In genomic region chr1:33234588-33234990, GRCh38 we compare ENCODE assay signal across 19 cellular contexts. TPM values are rescaled to one million over a fixed set of nuclear protein-coding genes. Genes with fewer than 3 reads are reported as not detected.
DNase-seq lines count a peak whose midpoint lies in the region; ATAC-seq and TF ChIP-seq lines count a peak whose summit lies in the region.
"Had no signal": no experiment of that assay in that cellular context is flagged by ENCODE, and none has a peak within 500 bp of the region (broad histone marks: within the 10 kb centered on the region; RNA-seq: fewer than 3 reads in every experiment).

No MANE protein-coding gene starts in this region.

- H3K27ac Mint-ChIP-seq in Caco-2 (ENCODE audit: unreplicated experiment) (peak overlapping the region; percentile 62), neural progenitor cell (no peak overlapping the region)
- H3K27ac Mint-ChIP-seq: activated CD4-positive, alpha-beta memory T cell treated with anti-CD3 and anti-CD28 coated beads for 36 hours; activated naive CD4-positive, alpha-beta T cell treated with anti-CD3 and anti-CD28 coated beads for 36 hours had no signal

- H3K79me2 ChIP-seq in neural progenitor cell (ENCODE audit: low read depth) (no peaks in the 10 kb centered on the region), hepatocyte (no peaks in the 10 kb centered on the region)

- BruUV-seq in Caco-2 (replicated peaks; lab: Mats Ljungman, UMichigan): no TSS peak

- H3K9me3 Mint-ChIP-seq in Caco-2 (ENCODE audit: unreplicated experiment) (no peaks in the 10 kb centered on the region), neural progenitor cell (peaks cover 2% of the 10 kb centered on the region)
- H3K9me3 Mint-ChIP-seq: activated CD4-positive, alpha-beta memory T cell treated with anti-CD3 and anti-CD28 coated beads for 36 hours; activated naive CD4-positive, alpha-beta T cell treated with anti-CD3 and anti-CD28 coated beads for 36 hours had no signal

- H3K4me1 Mint-ChIP-seq in Caco-2 (ENCODE audit: low read depth, unreplicated experiment): peaks cover 21% of the 10 kb centered on the region
- H3K4me1 Mint-ChIP-seq in neural progenitor cell: peaks cover 26% of the 10 kb centered on the region

- H3K9me3 ChIP-seq in Caco-2 (no peaks in the 10 kb centered on the region), heart right ventricle (no peaks in the 10 kb centered on the region), neural progenitor cell (ENCODE audit: low read depth) (no peaks in the 10 kb centered on the region), hepatocyte (ENCODE audit: low read depth) (no peaks in the 10 kb centered on the region)

- WGBS in heart right ventricle, 2 donors: 37 to 41% methylated on average over 7 of the region's 7 CpGs
- 69% methylated on average over 7 of the region's 7 CpGs for WGBS in hepatocyte (ENCODE audit: low lambda C conversion rate, missing lambda C conversion rate)

- ATAC-seq in heart right ventricle: peak; percentile 33 to 82 (median 58)
- ATAC-seq in GM21528 (IDR thresholded peaks at IDR 0.05; ENCODE audit: low FRiP score, unreplicated experiment): no peak

- peak overlapping the region; percentile 69 for H2AFZ ChIP-seq in neural progenitor cell (replicated peaks)
- H2AFZ ChIP-seq in hepatocyte: no peak overlapping the region

- POLR2A ChIA-PET in Caco-2 (lab: Charles Lee) (no interaction called here), RWPE1 (lab: Yijun Ruan, JAX; ENCODE audit: low non-redundant PET) (no interaction called here)

- H3K36me3 ChIP-seq in Caco-2 (ENCODE audit: control insufficient read depth, insufficient read depth, low read length): no peaks in the 10 kb centered on the region
- H3K36me3 ChIP-seq in heart right ventricle: no peaks in the 10 kb centered on the region
- H3K36me3 ChIP-seq in neural progenitor cell: no peaks in the 10 kb centered on the region
- H3K36me3 ChIP-seq in hepatocyte (replicated peaks; ENCODE audit: insufficient read depth, low read depth): no peaks in the 10 kb centered on the region

- no peaks in the 10 kb centered on the region for H4K20me1 ChIP-seq in neural progenitor cell (ENCODE audit: low read depth)
- H4K20me1 ChIP-seq in hepatocyte (ENCODE audit: insufficient read depth, poor library complexity, severe bottlenecking): no peaks in the 10 kb centered on the region

- H3K36me3 Mint-ChIP-seq in Caco-2 (ENCODE audit: insufficient read depth, unreplicated experiment) (no peaks in the 10 kb centered on the region), neural progenitor cell (no peaks in the 10 kb centered on the region)
- H3K36me3 Mint-ChIP-seq: activated CD4-positive, alpha-beta memory T cell treated with anti-CD3 and anti-CD28 coated beads for 36 hours had no signal

- H3K9me2 ChIP-seq in hepatocyte (replicated peaks; ENCODE audit: insufficient read depth): no peaks in the 10 kb centered on the region

- H3K4me3 Mint-ChIP-seq in Caco-2 (ENCODE audit: unreplicated experiment): no peak overlapping the region
- H3K4me3 Mint-ChIP-seq in neural progenitor cell: no peak overlapping the region
- H3K4me3 Mint-ChIP-seq: activated CD4-positive, alpha-beta memory T cell treated with anti-CD3 and anti-CD28 coated beads for 36 hours; activated naive CD4-positive, alpha-beta T cell treated with anti-CD3 and anti-CD28 coated beads for 36 hours had no signal

- CTCF ChIA-PET in Caco-2 (lab: Charles Lee) (no interaction called here), RWPE1 (lab: Yijun Ruan, JAX) (interaction anchor here (0.7 to 0.8 kb wide), 2 partner anchors 16 to 25 kb away, joined by 3 read pairs; no protein-coding TSS in a partner anchor)

- H3K27ac ChIP-seq in RWPE1: peak overlapping the region; percentile 19; the same call in 1 of the 2 replicates
- peak overlapping the region in 6 of 10 donors; percentile 9 to 69 (median 36) for H3K27ac ChIP-seq in heart right ventricle
- H3K27ac ChIP-seq in neural progenitor cell: no peak overlapping the region
- no peak overlapping the region for H3K27ac ChIP-seq in hepatocyte
- H3K27ac ChIP-seq: KMS-11 had no signal

- intact Hi-C loops in Caco-2 (cut with micrococcal nuclease; ENCODE audit: unreplicated experiment): loop anchor here (2.0 kb wide), 1 partner anchor 14 kb away; no protein-coding TSS in a partner anchor
- intact Hi-C loops in heart right ventricle (cut with DNase I): no loop called here

- H3K4me3 ChIP-seq in Caco-2 (ENCODE audit: low read depth, low read length) (no peak overlapping the region), heart right ventricle (no peak overlapping the region), neural progenitor cell (no peak overlapping the region), hepatocyte (no peak overlapping the region)

- no peak overlapping the region for H3K4me2 ChIP-seq in neural progenitor cell
- H3K4me2 ChIP-seq in hepatocyte: no peak overlapping the region
- H3K4me2 ChIP-seq: KMS-11 had no signal

- H3K27me3 Mint-ChIP-seq in Caco-2 (ENCODE audit: insufficient read depth, unreplicated experiment): no peaks in the 10 kb centered on the region
- H3K27me3 Mint-ChIP-seq in neural progenitor cell (ENCODE audit: insufficient read depth, low read depth): peaks cover 5% of the 10 kb centered on the region

- DNase-seq in Caco-2: no peak
- DNase-seq in RWPE1 (ENCODE audit: low spot score): no peak
- no peak for DNase-seq in heart right ventricle
- no peak for DNase-seq in neural progenitor cell (ENCODE audit: low spot score)
- no peak for DNase-seq in hepatocyte (ENCODE audit: low spot score)
- no peak for DNase-seq in T1000 (lab: John Stamatoyannopoulos, UW)
- DNase-seq in inferior parietal cortex (ENCODE audit: extremely low spot score): no peak
- DNase-seq: activated CD4-positive, alpha-beta memory T cell treated with anti-CD3 and anti-CD28 coated beads for 36 hours; activated naive CD4-positive, alpha-beta T cell treated with anti-CD3 and anti-CD28 coated beads for 36 hours; anterior cingulate cortex; DMS53; effector CD8-positive, alpha-beta T cell; islet precursor cell; NCI-H1092; NCI-H526; SHP77; substantia nigra had no signal

- TF ChIP-seq CTCF in Caco-2 (IDR thresholded peaks at IDR 0.05; ENCODE audit: insufficient read depth in 1 of 2, low read depth in 1 of 2, low read length in 1 of 2, severe bottlenecking in 1 of 2, unreplicated experiment in 1 of 2) (no peak), RWPE1 (conservative IDR thresholded peaks at IDR 0.05; ENCODE audit: low read depth) (no peak), heart right ventricle (IDR thresholded peaks at IDR 0.05) (no peak), neural progenitor cell (IDR thresholded peaks at IDR 0.05) (no peak), hepatocyte (IDR thresholded peaks at IDR 0.05; ENCODE audit: poor library complexity) (no peak)

- H3K4me1 ChIP-seq in Caco-2 (peaks cover 19% of the 10 kb centered on the region), heart right ventricle (peaks cover 0 to 33% (median 13%) of the 10 kb centered on the region in 9 donors), neural progenitor cell (peaks cover 10% of the 10 kb centered on the region), hepatocyte (ENCODE audit: insufficient read depth) (peaks cover 19% of the 10 kb centered on the region)

- H3K27me3 ChIP-seq in Caco-2 (replicated peaks; ENCODE audit: control insufficient read depth, insufficient read depth, low read length) (no peaks in the 10 kb centered on the region), heart right ventricle (no peaks in the 10 kb centered on the region), neural progenitor cell (no peaks in the 10 kb centered on the region), hepatocyte (no peaks in the 10 kb centered on the region)

- no peak overlapping the region for H3K9ac ChIP-seq in neural progenitor cell
- H3K9ac ChIP-seq: KMS-11 had no signal

- peaks cover 10% of the 10 kb centered on the region for H3F3A ChIP-seq in neural progenitor cell (ENCODE audit: low read depth)

RNA-seq across cellular contexts. Expression of gene ZNF362, which starts 21.7 kb away (rescaled TPM):
- 23.2 and 26.9 TPM in 2 replicates for total RNA-seq in Caco-2 (2022)
- 10 to 100 TPM; 28.5 to 39.2 (median 32.3) TPM for total RNA-seq in heart right ventricle
- 10 to 100 TPM in 1 of 2 donors, 1 to 10 TPM in 1; 9.1 to 25.9 TPM for polyA plus RNA-seq in heart right ventricle
- total RNA-seq in neural progenitor cell (ENCODE audit: low replicate concordance): 10.9 and 27.9 TPM in 2 replicates
- total RNA-seq in hepatocyte: 22.5 and 29.1 TPM in 2 replicates
- polyA plus RNA-seq in hepatocyte: 54.3 and 55.0 TPM in 2 replicates

RNA-seq across cellular contexts. Expression of gene TRIM62, which starts 52.7 kb away (rescaled TPM):
- total RNA-seq in Caco-2 (2022) (2.4 and 2.5 TPM in 2 replicates), heart right ventricle (1 to 10 TPM; 2.0 to 3.7 (median 2.8) TPM), neural progenitor cell (ENCODE audit: low replicate concordance) (1.4 and 5.0 TPM in 2 replicates), hepatocyte (2.1 and 2.5 TPM in 2 replicates)
- polyA plus RNA-seq in heart right ventricle (1 to 10 TPM; 2.4 to 2.5 TPM), hepatocyte (1.3 and 4.2 TPM in 2 replicates)

Comparison
In these comparisons a context has a peak if more than half of its experiments do, and no peak if none do; other contexts are left out.
1. H3K27ac ChIP-seq: peak in RWPE1 (single experiment) and heart right ventricle (6 of 10); none in neural progenitor cell (single experiment) and hepatocyte (single experiment).